Comparison of ENCODE assay signal across 1 cellular context in the genomic region with DNA sequence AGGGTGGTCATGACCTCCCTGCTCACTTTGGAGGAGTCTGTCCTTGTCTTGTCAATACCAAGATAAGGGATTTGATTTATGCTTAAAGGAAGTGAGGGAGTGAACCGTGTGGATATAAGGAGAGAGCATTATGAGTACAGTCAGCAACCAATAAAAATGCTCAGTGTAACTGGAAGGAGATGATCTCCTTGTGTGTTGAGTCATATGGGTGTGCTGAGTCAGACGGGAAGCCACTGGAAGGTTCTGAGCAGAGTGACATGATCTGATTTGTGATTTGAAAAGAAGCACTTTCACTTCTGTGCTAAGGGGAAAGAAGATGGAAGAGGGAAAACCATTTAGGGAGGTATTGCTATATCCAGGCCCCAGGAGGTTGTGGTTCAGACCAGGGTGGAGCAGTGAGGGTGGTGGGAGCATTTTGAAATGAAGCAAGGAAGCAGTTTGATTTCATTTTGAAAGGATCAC.
A peak's percentile ranks its signal among the peaks of the same experiment; 100 is the strongest.
TF ChIP-seq lines count a peak whose summit lies in the region.

No MANE protein-coding gene starts in this region.

TF ChIP-seq in K562, 482 proteins besides CTCF, POLR2A, EP300 and RAD21 (continued from another document and continues in another):
- TF ChIP-seq BRF2 (IDR thresholded peaks at IDR 0.05; ENCODE audit: borderline replicate concordance, insufficient read depth, insufficient read length) (no peak), ZEB2 (IDR thresholded peaks at IDR 0.05) (peak; percentile 66; the same call in 1 of the 2 replicates), SMAD2 (IDR thresholded peaks at IDR 0.05; ENCODE audit: low read depth, low read length) (no peak), PRMT5 (CRISPR knock-in tag; IDR thresholded peaks at IDR 0.05) (no peak), ELF4 (CRISPR knock-in tag; IDR thresholded peaks at IDR 0.05) (peak; percentile 63; the same call in 1 of the 2 replicates), NKRF (IDR thresholded peaks at IDR 0.05; ENCODE audit: borderline replicate concordance) (no peak), ZNF436 (CRISPR knock-in tag; IDR thresholded peaks at IDR 0.05) (no peak), CEBPB (tag; IDR thresholded peaks at IDR 0.05) (peak; percentile 55; the same call in 1 of the 2 replicates), ZSCAN32 (CRISPR knock-in tag; IDR thresholded peaks at IDR 0.05) (no peak), FOXP1 (CRISPR knock-in tag; IDR thresholded peaks at IDR 0.05) (no peak), XRCC3 (IDR thresholded peaks at IDR 0.05) (no peak), KLF10 (CRISPR knock-in tag; IDR thresholded peaks at IDR 0.05) (no peak), ZNF695 (CRISPR knock-in tag; IDR thresholded peaks at IDR 0.05) (no peak), ZNF253 (CRISPR knock-in tag; conservative IDR thresholded peaks at IDR 0.05) (no peak), CTBP1 (IDR thresholded peaks at IDR 0.05; ENCODE audit: borderline replicate concordance) (peak; percentile 61), GTF2A2 (tag; IDR thresholded peaks at IDR 0.05) (no peak), MAFF (IDR thresholded peaks at IDR 0.05; ENCODE audit: low read length) (peak; percentile 86), ZNF584 (CRISPR knock-in tag; IDR thresholded peaks at IDR 0.05; ENCODE audit: low read depth) (no peak), SUPT5H (IDR thresholded peaks at IDR 0.05) (0 out of 2 replicates have a peak, but pooled peaks have one; percentile 37), NRF1 (conservative IDR thresholded peaks at IDR 0.05 in 1 of 2, IDR thresholded peaks at IDR 0.05 in 1 of 2) (0 out of 4 replicates have a peak, but pooled peaks of 1 of the 2 experiments have one; percentile 17), ZZZ3 (IDR thresholded peaks at IDR 0.05) (no peak), MECOM (CRISPR knock-in tag; IDR thresholded peaks at IDR 0.05) (no peak), ARHGAP35 (IDR thresholded peaks at IDR 0.05; ENCODE audit: partially characterized antibody) (no peak), NCOA6 (IDR thresholded peaks at IDR 0.05) (no peak), LARP7 (IDR thresholded peaks at IDR 0.05) (no peak), ZNF217 (CRISPR knock-in tag; IDR thresholded peaks at IDR 0.05) (no peak), ZKSCAN3 (CRISPR knock-in tag; IDR thresholded peaks at IDR 0.05) (no peak), SIRT6 (IDR thresholded peaks at IDR 0.05; ENCODE audit: low read depth, low read length) (no peak), PHF20 (IDR thresholded peaks at IDR 0.05; ENCODE audit: partially characterized antibody) (no peak), E2F6 (IDR thresholded peaks at IDR 0.05; ENCODE audit: borderline replicate concordance in 1 of 2, extremely low read depth in 1 of 2, insufficient read depth in 1 of 2, insufficient read length in 1 of 2, low read depth in 1 of 2, low read length in 1 of 2, poor library complexity in 1 of 2, severe bottlenecking in 1 of 2) (no peak), ZNF79 (CRISPR knock-in tag; IDR thresholded peaks at IDR 0.05; ENCODE audit: low read depth) (no peak), CHCHD3 (CRISPR knock-in tag; IDR thresholded peaks at IDR 0.05) (no peak), ZNF282 (CRISPR knock-in tag; IDR thresholded peaks at IDR 0.05) (no peak), MXD1 (CRISPR knock-in tag; IDR thresholded peaks at IDR 0.05; ENCODE audit: borderline replicate concordance, poor library complexity, severe bottlenecking) (no peak), ZNF3 (CRISPR knock-in tag; IDR thresholded peaks at IDR 0.05) (no peak), TGIF2 (CRISPR knock-in tag; IDR thresholded peaks at IDR 0.05) (no peak), RNF219 (CRISPR knock-in tag; IDR thresholded peaks at IDR 0.05) (no peak), ARID3A (IDR thresholded peaks at IDR 0.05; ENCODE audit: borderline replicate concordance, low read depth, low read length) (peak; percentile 71; the same call in 1 of the 2 replicates), ETV5 (CRISPR knock-in tag; IDR thresholded peaks at IDR 0.05; ENCODE audit: low read depth) (peak; percentile 76)
- TF ChIP-seq, protein P1, sequence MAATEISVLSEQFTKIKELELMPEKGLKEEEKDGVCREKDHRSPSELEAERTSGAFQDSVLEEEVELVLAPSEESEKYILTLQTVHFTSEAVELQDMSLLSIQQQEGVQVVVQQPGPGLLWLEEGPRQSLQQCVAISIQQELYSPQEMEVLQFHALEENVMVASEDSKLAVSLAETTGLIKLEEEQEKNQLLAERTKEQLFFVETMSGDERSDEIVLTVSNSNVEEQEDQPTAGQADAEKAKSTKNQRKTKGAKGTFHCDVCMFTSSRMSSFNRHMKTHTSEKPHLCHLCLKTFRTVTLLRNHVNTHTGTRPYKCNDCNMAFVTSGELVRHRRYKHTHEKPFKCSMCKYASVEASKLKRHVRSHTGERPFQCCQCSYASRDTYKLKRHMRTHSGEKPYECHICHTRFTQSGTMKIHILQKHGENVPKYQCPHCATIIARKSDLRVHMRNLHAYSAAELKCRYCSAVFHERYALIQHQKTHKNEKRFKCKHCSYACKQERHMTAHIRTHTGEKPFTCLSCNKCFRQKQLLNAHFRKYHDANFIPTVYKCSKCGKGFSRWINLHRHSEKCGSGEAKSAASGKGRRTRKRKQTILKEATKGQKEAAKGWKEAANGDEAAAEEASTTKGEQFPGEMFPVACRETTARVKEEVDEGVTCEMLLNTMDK (IDR thresholded peaks at IDR 0.05; ENCODE audit: borderline replicate concordance, insufficient read depth, low read depth, low read length, poor library complexity, severe bottlenecking), result no peak
- TF ChIP-seq, protein P2, sequence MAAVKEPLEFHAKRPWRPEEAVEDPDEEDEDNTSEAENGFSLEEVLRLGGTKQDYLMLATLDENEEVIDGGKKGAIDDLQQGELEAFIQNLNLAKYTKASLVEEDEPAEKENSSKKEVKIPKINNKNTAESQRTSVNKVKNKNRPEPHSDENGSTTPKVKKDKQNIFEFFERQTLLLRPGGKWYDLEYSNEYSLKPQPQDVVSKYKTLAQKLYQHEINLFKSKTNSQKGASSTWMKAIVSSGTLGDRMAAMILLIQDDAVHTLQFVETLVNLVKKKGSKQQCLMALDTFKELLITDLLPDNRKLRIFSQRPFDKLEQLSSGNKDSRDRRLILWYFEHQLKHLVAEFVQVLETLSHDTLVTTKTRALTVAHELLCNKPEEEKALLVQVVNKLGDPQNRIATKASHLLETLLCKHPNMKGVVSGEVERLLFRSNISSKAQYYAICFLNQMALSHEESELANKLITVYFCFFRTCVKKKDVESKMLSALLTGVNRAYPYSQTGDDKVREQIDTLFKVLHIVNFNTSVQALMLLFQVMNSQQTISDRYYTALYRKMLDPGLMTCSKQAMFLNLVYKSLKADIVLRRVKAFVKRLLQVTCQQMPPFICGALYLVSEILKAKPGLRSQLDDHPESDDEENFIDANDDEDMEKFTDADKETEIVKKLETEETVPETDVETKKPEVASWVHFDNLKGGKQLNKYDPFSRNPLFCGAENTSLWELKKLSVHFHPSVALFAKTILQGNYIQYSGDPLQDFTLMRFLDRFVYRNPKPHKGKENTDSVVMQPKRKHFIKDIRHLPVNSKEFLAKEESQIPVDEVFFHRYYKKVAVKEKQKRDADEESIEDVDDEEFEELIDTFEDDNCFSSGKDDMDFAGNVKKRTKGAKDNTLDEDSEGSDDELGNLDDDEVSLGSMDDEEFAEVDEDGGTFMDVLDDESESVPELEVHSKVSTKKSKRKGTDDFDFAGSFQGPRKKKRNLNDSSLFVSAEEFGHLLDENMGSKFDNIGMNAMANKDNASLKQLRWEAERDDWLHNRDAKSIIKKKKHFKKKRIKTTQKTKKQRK (IDR thresholded peaks at IDR 0.05; ENCODE audit: borderline replicate concordance, low read depth, low read length), result no peak
- TF ChIP-seq, protein P3, sequence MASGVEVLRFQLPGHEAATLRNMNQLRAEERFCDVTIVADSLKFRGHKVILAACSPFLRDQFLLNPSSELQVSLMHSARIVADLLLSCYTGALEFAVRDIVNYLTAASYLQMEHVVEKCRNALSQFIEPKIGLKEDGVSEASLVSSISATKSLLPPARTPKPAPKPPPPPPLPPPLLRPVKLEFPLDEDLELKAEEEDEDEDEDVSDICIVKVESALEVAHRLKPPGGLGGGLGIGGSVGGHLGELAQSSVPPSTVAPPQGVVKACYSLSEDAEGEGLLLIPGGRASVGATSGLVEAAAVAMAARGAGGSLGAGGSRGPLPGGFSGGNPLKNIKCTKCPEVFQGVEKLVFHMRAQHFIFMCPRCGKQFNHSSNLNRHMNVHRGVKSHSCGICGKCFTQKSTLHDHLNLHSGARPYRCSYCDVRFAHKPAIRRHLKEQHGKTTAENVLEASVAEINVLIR (CRISPR knock-in tag; IDR thresholded peaks at IDR 0.05), result no peak
- TF ChIP-seq, protein P4, sequence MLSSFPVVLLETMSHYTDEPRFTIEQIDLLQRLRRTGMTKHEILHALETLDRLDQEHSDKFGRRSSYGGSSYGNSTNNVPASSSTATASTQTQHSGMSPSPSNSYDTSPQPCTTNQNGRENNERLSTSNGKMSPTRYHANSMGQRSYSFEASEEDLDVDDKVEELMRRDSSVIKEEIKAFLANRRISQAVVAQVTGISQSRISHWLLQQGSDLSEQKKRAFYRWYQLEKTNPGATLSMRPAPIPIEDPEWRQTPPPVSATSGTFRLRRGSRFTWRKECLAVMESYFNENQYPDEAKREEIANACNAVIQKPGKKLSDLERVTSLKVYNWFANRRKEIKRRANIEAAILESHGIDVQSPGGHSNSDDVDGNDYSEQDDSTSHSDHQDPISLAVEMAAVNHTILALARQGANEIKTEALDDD (IDR thresholded peaks at IDR 0.05), result peak; percentile 27; the same call in 1 of the 2 replicates
- TF ChIP-seq, protein P5, sequence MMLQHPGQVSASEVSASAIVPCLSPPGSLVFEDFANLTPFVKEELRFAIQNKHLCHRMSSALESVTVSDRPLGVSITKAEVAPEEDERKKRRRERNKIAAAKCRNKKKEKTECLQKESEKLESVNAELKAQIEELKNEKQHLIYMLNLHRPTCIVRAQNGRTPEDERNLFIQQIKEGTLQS (IDR thresholded peaks at IDR 0.05), result peak; percentile 97
- TF ChIP-seq, protein P5 (CRISPR knock-in tag; conservative IDR thresholded peaks at IDR 0.05), result peak; percentile 65
